In genomic region chr13:106986033-106986484, GRCh38 we compare ENCODE assay signal across 17 cellular contexts.
DNase-seq lines count a peak whose midpoint lies in the region; ATAC-seq and TF ChIP-seq lines count a peak whose summit lies in the region.
"Had no signal": no experiment of that assay in that cellular context is flagged by ENCODE, and none has a peak within 500 bp of the region (broad histone marks: within the 10 kb centered on the region; RNA-seq: fewer than 3 reads in every experiment).

No MANE protein-coding gene starts in this region.

- CTCF ChIA-PET in CD8-positive, alpha-beta memory T cell (lab: Charles Lee), result no interaction called here

- H3K9me3 ChIP-seq in SK-N-MC (ENCODE audit: low read depth, low read length), result no peaks in the 10 kb centered on the region
- no peaks in the 10 kb centered on the region for H3K9me3 ChIP-seq in CD8-positive, alpha-beta memory T cell (ENCODE audit: low read length)

- no peaks in the 10 kb centered on the region for H3K36me3 ChIP-seq in SK-N-MC (ENCODE audit: insufficient read depth, low read length)
- no peaks in the 10 kb centered on the region for H3K36me3 ChIP-seq in CD8-positive, alpha-beta memory T cell (ENCODE audit: insufficient read depth, low read length)

- H3K4me1 Mint-ChIP-seq in neural crest cell, result peaks cover 10% of the 10 kb centered on the region
- H3K4me1 Mint-ChIP-seq in CD8-positive, alpha-beta memory T cell, result no peaks in the 10 kb centered on the region
- H3K4me1 Mint-ChIP-seq in activated T-helper 17 cell treated with anti-CD3 and anti-CD28 coated beads, Interleukin-2, amount 50 U/mL, for 72 hours, result no peaks in the 10 kb centered on the region
- H3K4me1 Mint-ChIP-seq: activated naive CD8-positive, alpha-beta T cell treated with anti-CD3 and anti-CD28 coated beads for 36 hours had no signal

- H3K36me3 Mint-ChIP-seq in neural crest cell (ENCODE audit: low read depth), result no peaks in the 10 kb centered on the region
- no peaks in the 10 kb centered on the region for H3K36me3 Mint-ChIP-seq in CD8-positive, alpha-beta memory T cell
- H3K36me3 Mint-ChIP-seq in activated T-helper 17 cell treated with anti-CD3 and anti-CD28 coated beads, Interleukin-2, amount 50 U/mL, for 72 hours (ENCODE audit: low read depth), result no peaks in the 10 kb centered on the region
- H3K36me3 Mint-ChIP-seq: activated naive CD8-positive, alpha-beta T cell treated with anti-CD3 and anti-CD28 coated beads for 36 hours had no signal

- no peak for TF ChIP-seq CTCF in neural crest cell (conservative IDR thresholded peaks at IDR 0.05)

- no peaks in the 10 kb centered on the region for H3K27me3 ChIP-seq in CD8-positive, alpha-beta memory T cell (ENCODE audit: insufficient read depth, low read length, poor library complexity, severe bottlenecking)

- peak overlapping the region; percentile 62 for H3K27ac ChIP-seq in SK-N-MC
- no peak overlapping the region for H3K27ac ChIP-seq in CD8-positive, alpha-beta memory T cell (ENCODE audit: low read depth, low read length)
- H3K27ac ChIP-seq: VCaP had no signal

- no peaks in the 10 kb centered on the region for H3K4me1 ChIP-seq in CD8-positive, alpha-beta memory T cell (ENCODE audit: insufficient read depth, low read length)

- H3K27ac Mint-ChIP-seq in neural crest cell (ENCODE audit: unreplicated experiment), result peak overlapping the region; percentile 48
- H3K27ac Mint-ChIP-seq in CD8-positive, alpha-beta memory T cell, result no peak overlapping the region
- no peak overlapping the region for H3K27ac Mint-ChIP-seq in activated T-helper 17 cell treated with anti-CD3 and anti-CD28 coated beads, Interleukin-2, amount 50 U/mL, for 72 hours
- H3K27ac Mint-ChIP-seq: activated CD8-positive, alpha-beta T cell treated with anti-CD3 and anti-CD28 coated beads for 36 hours; activated naive CD8-positive, alpha-beta T cell treated with anti-CD3 and anti-CD28 coated beads for 36 hours had no signal

- H3K9ac ChIP-seq in SK-N-MC (ENCODE audit: insufficient read length), result no peak overlapping the region

- ATAC-seq in left cardiac atrium, result peak; percentile 55 to 92
- ATAC-seq in GM21390 (IDR thresholded peaks at IDR 0.05; ENCODE audit: unreplicated experiment), result no peak
- no peak for ATAC-seq in activated T-helper 17 cell treated with anti-CD3 and anti-CD28 coated beads, Interleukin-2, amount 50 U/mL, for 72 hours (replicated peaks)
- ATAC-seq: activated CD8-positive, alpha-beta T cell treated with anti-CD3 and anti-CD28 coated beads for 36 hours had no signal

- POLR2A ChIA-PET in CD8-positive, alpha-beta memory T cell (lab: Charles Lee), result no interaction called here

- intact Hi-C loops in left cardiac atrium (cut with DNase I), result no loop called here

- no peak overlapping the region for H3K4me3 Mint-ChIP-seq in neural crest cell
- H3K4me3 Mint-ChIP-seq in CD8-positive, alpha-beta memory T cell, result no peak overlapping the region
- no peak overlapping the region for H3K4me3 Mint-ChIP-seq in activated T-helper 17 cell treated with anti-CD3 and anti-CD28 coated beads, Interleukin-2, amount 50 U/mL, for 72 hours
- H3K4me3 Mint-ChIP-seq: activated CD8-positive, alpha-beta T cell treated with anti-CD3 and anti-CD28 coated beads for 36 hours; activated naive CD8-positive, alpha-beta T cell treated with anti-CD3 and anti-CD28 coated beads for 36 hours had no signal

- peak overlapping the region; percentile 34; the same call in 1 of the 2 replicates for H3K4me3 ChIP-seq in SK-N-MC
- no peak overlapping the region for H3K4me3 ChIP-seq in CD8-positive, alpha-beta memory T cell (ENCODE audit: low read length)

- H3K9me3 Mint-ChIP-seq in neural crest cell, result no peaks in the 10 kb centered on the region
- peaks cover 2 to 16% (median 6%) of the 10 kb centered on the region in 5 donors for H3K9me3 Mint-ChIP-seq in CD8-positive, alpha-beta memory T cell
- H3K9me3 Mint-ChIP-seq in activated T-helper 17 cell treated with anti-CD3 and anti-CD28 coated beads, Interleukin-2, amount 50 U/mL, for 72 hours, result no peaks in the 10 kb centered on the region
- H3K9me3 Mint-ChIP-seq: activated CD8-positive, alpha-beta T cell treated with anti-CD3 and anti-CD28 coated beads for 36 hours; activated naive CD8-positive, alpha-beta T cell treated with anti-CD3 and anti-CD28 coated beads for 36 hours had no signal

- DNase-seq in EH (ENCODE audit: low read depth) (peak; percentile 65), SK-N-MC (ENCODE audit: low read depth, low spot score) (no peak), left cardiac atrium (no peak), neural crest cell (ENCODE audit: low read depth, low spot score) (no peak), OCI-M2 (lab: John Stamatoyannopoulos, UW; ENCODE audit: unreplicated experiment) (no peak)
- DNase-seq in CD8-positive, alpha-beta memory T cell, result no peak
- DNase-seq: activated CD8-positive, alpha-beta T cell treated with anti-CD3 and anti-CD28 coated beads for 36 hours; activated naive CD8-positive, alpha-beta T cell treated with anti-CD3 and anti-CD28 coated beads for 36 hours; activated T-cell treated with anti-CD3 and anti-CD28 coated beads, Interleukin-2, amount 50 U/mL, for 48 hours; cerebellar nuclear complex; NCI-H1048; NCI-H82; RPMI8226; T-helper 1 cell had no signal

- no peaks in the 10 kb centered on the region for H3K27me3 Mint-ChIP-seq in neural crest cell (ENCODE audit: low read depth)
- H3K27me3 Mint-ChIP-seq in CD8-positive, alpha-beta memory T cell, result peaks cover 0 to 4% of the 10 kb centered on the region in 2 donors
- no peaks in the 10 kb centered on the region for H3K27me3 Mint-ChIP-seq in activated T-helper 17 cell treated with anti-CD3 and anti-CD28 coated beads, Interleukin-2, amount 50 U/mL, for 72 hours
- H3K27me3 Mint-ChIP-seq: activated CD8-positive, alpha-beta T cell treated with anti-CD3 and anti-CD28 coated beads for 36 hours; activated naive CD8-positive, alpha-beta T cell treated with anti-CD3 and anti-CD28 coated beads for 36 hours had no signal

Comparison
In these comparisons a context has a peak if more than half of its experiments do, and no peak if none do; other contexts are left out.
1. ATAC-seq: peak in left cardiac atrium (2 of 2); none in GM21390 (single experiment) and activated T-helper 17 cell treated with anti-CD3 and anti-CD28 coated beads, Interleukin-2, amount 50 U/mL, for 72 hours (single experiment).